ENCODE assay signal across 25 cellular contexts in the genomic region with DNA sequence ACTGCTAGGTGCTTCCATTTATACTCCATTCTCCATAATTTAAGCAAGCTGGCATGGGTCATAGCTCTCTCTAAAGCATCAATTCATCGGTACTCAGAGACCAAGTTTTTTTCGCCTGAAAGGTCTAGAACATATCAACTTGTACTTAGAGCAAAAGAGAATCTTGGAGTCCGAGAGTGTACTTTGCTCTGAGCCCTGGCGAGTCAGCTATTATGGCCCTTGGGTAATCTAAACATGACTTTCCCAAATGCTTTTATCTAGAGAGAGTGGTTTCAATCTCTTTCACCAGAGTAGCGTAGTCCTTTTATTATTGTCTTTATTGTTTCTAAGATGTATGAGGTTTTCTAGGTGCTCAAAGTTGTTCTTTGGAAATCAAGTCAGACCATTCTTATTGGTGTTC.
"Had no signal": no experiment of that assay in that cellular context is flagged by ENCODE, and none has a peak within 500 bp of the region (broad histone marks: within the 10 kb centered on the region; RNA-seq: fewer than 3 reads in every experiment).

No MANE protein-coding gene starts in this region.

- DNase-seq: activated CD4-positive, alpha-beta memory T cell treated with anti-CD3 and anti-CD28 coated beads, Interleukin-2, amount 10 ng/mL, durations not matched to agents 7 days and 5 days; activated CD4-positive, alpha-beta T cell treated with anti-CD3 and anti-CD28 coated beads, Interleukin-2, amount 50 U/mL, for 1 hour; activated CD4-positive, CD25-positive, alpha-beta regulatory T cell; activated gamma-delta T cell; activated naive CD4-positive, alpha-beta T cell treated with anti-CD3 and anti-CD28 coated beads for 36 hours; activated T-cell treated with anti-CD3 and anti-CD28 coated beads for 4 hours; activated T-cell treated with anti-CD3 and anti-CD28 coated beads, Interleukin-2, amount 50 U/mL, for 48 hours; amygdala; MV-4-11; NCI-H1092 treated with DMSO at 0.1 percent for 48 hours; NCI-H1417 treated with DMSO at 0.1 percent for 48 hours; NCI-H1694; NCI-H2029; NCI-H2107; NCI-H345; NCI-H510A; NCI-H82; RPMI8226; SK-N-SH; T-helper 1 cell had no signal

- H3K9me3 ChIP-seq: SK-N-SH had no signal

- H3K4me2 ChIP-seq: SK-N-SH had no signal

- FAIRE-seq: astrocyte had no signal

- H3K27ac ChIP-seq: VCaP had no signal

- H3K9ac ChIP-seq: SK-N-SH had no signal

- ATAC-seq: activated T-helper 17 cell treated with anti-CD3 and anti-CD28 coated beads, Interleukin-2, amount 50 U/mL, for 72 hours; Panc1; Right ventricle myocardium inferior had no signal
